16 cellular contexts compared by ENCODE assay signal in the genomic region with DNA sequence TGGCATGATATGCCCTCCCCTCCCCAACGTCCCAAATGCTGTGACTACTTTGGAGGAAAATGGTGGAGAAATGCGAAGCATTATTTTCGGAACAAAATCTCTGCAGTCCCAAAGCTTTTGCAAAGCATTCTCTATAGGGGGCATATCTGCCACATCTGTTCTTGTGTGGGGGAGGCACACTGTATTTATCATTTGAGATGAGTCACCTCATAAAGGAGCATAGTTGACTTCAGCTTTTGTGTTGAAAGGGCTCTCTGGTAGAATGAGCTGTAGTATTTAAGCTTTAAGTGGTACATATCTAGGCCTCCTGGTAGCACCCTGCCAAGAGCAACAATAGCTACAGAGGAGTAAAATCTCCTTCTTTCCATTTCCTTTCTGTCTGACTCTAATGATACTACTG.
DNase-seq lines count a peak whose midpoint lies in the region; ATAC-seq and TF ChIP-seq lines count a peak whose summit lies in the region.
"Had no signal": no experiment of that assay in that cellular context is flagged by ENCODE, and none has a peak within 500 bp of the region (broad histone marks: within the 10 kb centered on the region; RNA-seq: fewer than 3 reads in every experiment).

No MANE protein-coding gene starts in this region.

- in situ Hi-C loops in gastrocnemius medialis (cut with MboI; ENCODE audit: low sequenced_read_pairs in 4 of 4) = no loop called here

- H3K4me3 ChIP-seq in HFF-Myc (replicated peaks; ENCODE audit: low read depth, low read length) = no peak overlapping the region
- no peak overlapping the region for H3K4me3 ChIP-seq in SJSA1
- H3K4me3 ChIP-seq in fibroblast of pulmonary artery (replicated peaks; ENCODE audit: low read depth, low read length) = no peak overlapping the region
- H3K4me3 ChIP-seq in gastrocnemius medialis = no peak overlapping the region
- H3K4me3 ChIP-seq: prostate gland had no signal

- H3K9me3 ChIP-seq in SJSA1 (replicated peaks) (no peaks in the 10 kb centered on the region), gastrocnemius medialis (no peaks in the 10 kb centered on the region)
- H3K9me3 ChIP-seq: prostate gland had no signal

- H3K4me1 ChIP-seq in SJSA1 (replicated peaks) (peaks cover 9% of the 10 kb centered on the region), gastrocnemius medialis (no peaks in the 10 kb centered on the region)
- H3K4me1 ChIP-seq: prostate gland had no signal

- no peaks in the 10 kb centered on the region for H3K36me3 Mint-ChIP-seq in activated T-helper 1 cell treated with anti-CD3 and anti-CD28 coated beads, Interleukin-12 subunit alpha, Interleukin-12 subunit beta, Interleukin-2, Interleukin-4 antibody, amounts not matched to agents 30 ng/mL and 10 ng/mL and 1 ng/mL, durations not matched to agents 14 hours and 24 hours and 36 hours (ENCODE audit: low read depth)
- H3K36me3 Mint-ChIP-seq: activated naive CD4-positive, alpha-beta T cell treated with anti-CD3 and anti-CD28 coated beads, Interleukin-2, amount 50 U/mL, for 72 hours had no signal

- TF ChIP-seq CTCF in HFF-Myc (IDR thresholded peaks at IDR 0.05; ENCODE audit: low read depth, low read length, missing control alignments) (no peak), fibroblast of pulmonary artery (IDR thresholded peaks at IDR 0.05; ENCODE audit: low read length, missing control alignments) (no peak), gastrocnemius medialis (IDR thresholded peaks at IDR 0.05 in 4 of 5, conservative IDR thresholded peaks at IDR 0.05 in 1 of 5) (no peak)

- H3K36me3 ChIP-seq in SJSA1 = no peaks in the 10 kb centered on the region
- no peaks in the 10 kb centered on the region for H3K36me3 ChIP-seq in gastrocnemius medialis
- H3K36me3 ChIP-seq: prostate gland had no signal

- no peak overlapping the region for H3K27ac Mint-ChIP-seq in activated T-helper 1 cell treated with anti-CD3 and anti-CD28 coated beads, Interleukin-12 subunit alpha, Interleukin-12 subunit beta, Interleukin-2, Interleukin-4 antibody, amounts not matched to agents 30 ng/mL and 10 ng/mL and 1 ng/mL, durations not matched to agents 14 hours and 24 hours and 36 hours
- H3K27ac Mint-ChIP-seq: activated B cell treated with CpG ODN at 0.5 μM for 24 hours; activated naive CD4-positive, alpha-beta T cell treated with anti-CD3 and anti-CD28 coated beads, Interleukin-2, amount 50 U/mL, for 72 hours; dendritic cell treated with granulocyte-macrophage colony-stimulating factor and Interleukin-4, amounts not matched to agents 40 ng/mL and 50 ng/mL, for 4 days had no signal

- H3K27me3 Mint-ChIP-seq in activated T-helper 1 cell treated with anti-CD3 and anti-CD28 coated beads, Interleukin-12 subunit alpha, Interleukin-12 subunit beta, Interleukin-2, Interleukin-4 antibody, amounts not matched to agents 30 ng/mL and 10 ng/mL and 1 ng/mL, durations not matched to agents 14 hours and 24 hours and 36 hours (ENCODE audit: insufficient read depth) = no peaks in the 10 kb centered on the region
- H3K27me3 Mint-ChIP-seq: dendritic cell treated with granulocyte-macrophage colony-stimulating factor and Interleukin-4, amounts not matched to agents 40 ng/mL and 50 ng/mL, for 4 days had no signal

- H3K4me1 Mint-ChIP-seq in activated T-helper 1 cell treated with anti-CD3 and anti-CD28 coated beads, Interleukin-12 subunit alpha, Interleukin-12 subunit beta, Interleukin-2, Interleukin-4 antibody, amounts not matched to agents 30 ng/mL and 10 ng/mL and 1 ng/mL, durations not matched to agents 14 hours and 24 hours and 36 hours (ENCODE audit: low read depth) = no peaks in the 10 kb centered on the region
- H3K4me1 Mint-ChIP-seq: activated B cell treated with CpG ODN at 0.5 μM for 24 hours had no signal

- intact Hi-C loops in activated T-helper 1 cell treated with anti-CD3 and anti-CD28 coated beads, Interleukin-12 subunit alpha, Interleukin-12 subunit beta, Interleukin-2, Interleukin-4 antibody, amounts not matched to agents 30 ng/mL and 10 ng/mL and 1 ng/mL, durations not matched to agents 14 hours and 24 hours and 36 hours (cut with micrococcal nuclease) = no loop called here
- intact Hi-C loops in gastrocnemius medialis (cut with DNase I; ENCODE audit: low total_unique reads) = no loop called here

- TF ChIP-seq POLR2A in gastrocnemius medialis (IDR thresholded peaks at IDR 0.05) = no peak

- H3K4me3 Mint-ChIP-seq in activated T-helper 1 cell treated with anti-CD3 and anti-CD28 coated beads, Interleukin-12 subunit alpha, Interleukin-12 subunit beta, Interleukin-2, Interleukin-4 antibody, amounts not matched to agents 30 ng/mL and 10 ng/mL and 1 ng/mL, durations not matched to agents 14 hours and 24 hours and 36 hours = no peak overlapping the region
- H3K4me3 Mint-ChIP-seq: activated B cell treated with CpG ODN at 0.5 μM for 24 hours; dendritic cell treated with granulocyte-macrophage colony-stimulating factor and Interleukin-4, amounts not matched to agents 40 ng/mL and 50 ng/mL, for 4 days had no signal

- peaks cover 87% of the 10 kb centered on the region for H3K27me3 ChIP-seq in SJSA1 (replicated peaks)
- no peaks in the 10 kb centered on the region for H3K27me3 ChIP-seq in gastrocnemius medialis

- H3K27ac ChIP-seq in SJSA1 (no peak overlapping the region), gastrocnemius medialis (no peak overlapping the region)
- H3K27ac ChIP-seq: prostate gland had no signal

- peaks cover 5% of the 10 kb centered on the region for H3K9me3 Mint-ChIP-seq in activated T-helper 1 cell treated with anti-CD3 and anti-CD28 coated beads, Interleukin-12 subunit alpha, Interleukin-12 subunit beta, Interleukin-2, Interleukin-4 antibody, amounts not matched to agents 30 ng/mL and 10 ng/mL and 1 ng/mL, durations not matched to agents 14 hours and 24 hours and 36 hours
- H3K9me3 Mint-ChIP-seq: activated B cell treated with CpG ODN at 0.5 μM for 24 hours; dendritic cell treated with granulocyte-macrophage colony-stimulating factor and Interleukin-4, amounts not matched to agents 40 ng/mL and 50 ng/mL, for 4 days had no signal

- DNase-seq in A172 (ENCODE audit: low spot score) (peak; percentile 73), HFF-Myc (ENCODE audit: extremely low read depth, low read depth) (peak; percentile 40), SJSA1 (ENCODE audit: low read depth in 1 of 2, low spot score in 2 of 2) (peak; percentile 90 to 95), fibroblast of pulmonary artery (ENCODE audit: low read depth) (peak; percentile 66), gastrocnemius medialis (no peak), KG1 (lab: John Stamatoyannopoulos, UW) (no peak)
- no peak for DNase-seq in activated T-helper 1 cell treated with anti-CD3 and anti-CD28 coated beads, Interleukin-12 subunit alpha, Interleukin-12 subunit beta, Interleukin-2, Interleukin-4 antibody, amounts not matched to agents 30 ng/mL and 10 ng/mL and 1 ng/mL, durations not matched to agents 14 hours and 24 hours and 36 hours (ENCODE audit: low spot score)
- DNase-seq: activated B cell treated with CpG ODN at 0.5 μM for 24 hours, Calu3, islet precursor cell, NCI-H2029 treated with DMSO at 0.1 percent for 48 hours had no signal

- no peak for ATAC-seq in GM19324 (IDR thresholded peaks at IDR 0.05; ENCODE audit: low FRiP score, unreplicated experiment)
- no peak for ATAC-seq in gastrocnemius medialis
- ATAC-seq: activated naive CD4-positive, alpha-beta T cell treated with anti-CD3 and anti-CD28 coated beads, Interleukin-2, amount 50 U/mL, for 72 hours; SK-N-SH treated with all-trans-retinoic acid at 6 μM for 48 hours had no signal

Comparison
In these comparisons a context has a peak if more than half of its experiments do, and no peak if none do; other contexts are left out.
1. DNase-seq: peak in A172 (single experiment), HFF-Myc (single experiment), SJSA1 (2 of 2) and fibroblast of pulmonary artery (single experiment); none in activated T-helper 1 cell treated with anti-CD3 and anti-CD28 coated beads, Interleukin-12 subunit alpha, Interleukin-12 subunit beta, Interleukin-2, Interleukin-4 antibody, amounts not matched to agents 30 ng/mL and 10 ng/mL and 1 ng/mL, durations not matched to agents 14 hours and 24 hours and 36 hours (single experiment), gastrocnemius medialis (0 of 2) and KG1 (single experiment).